Comparison of ENCODE assay signal across 8 cellular contexts in the genomic region with DNA sequence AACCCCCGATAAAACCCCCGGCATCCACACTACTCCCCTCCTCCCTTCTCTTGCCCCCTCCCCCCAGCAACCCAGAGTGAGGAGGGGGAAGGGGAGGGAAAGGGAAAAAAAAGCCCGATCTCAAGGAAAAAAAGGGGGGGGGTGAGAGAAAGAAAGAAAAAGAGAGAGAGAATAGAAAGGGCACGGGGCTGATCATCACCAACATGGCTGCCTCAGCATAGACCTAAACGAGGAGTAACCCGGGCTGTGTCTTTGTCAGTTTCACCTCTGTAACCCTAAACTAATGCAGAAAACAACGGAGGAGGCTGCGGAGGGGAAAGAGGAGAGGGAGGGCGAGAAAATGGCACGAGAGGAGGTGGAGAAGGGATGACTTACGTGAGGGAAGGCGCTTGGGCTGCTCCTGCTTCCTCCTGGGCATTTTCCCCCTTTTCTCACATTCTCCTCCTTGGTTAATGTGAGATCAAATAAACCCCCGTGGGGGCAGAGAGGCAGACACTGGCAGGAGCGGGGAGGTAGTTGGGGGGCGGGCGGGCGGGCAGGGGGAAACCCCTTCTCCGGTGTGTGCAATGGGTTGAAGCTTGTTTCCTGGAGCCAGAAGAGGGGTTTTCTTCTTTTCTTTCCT.
A peak's percentile ranks its signal among the peaks of the same experiment; 100 is the strongest.
DNase-seq lines count a peak whose midpoint lies in the region; ATAC-seq lines count a peak whose summit lies in the region.

No MANE protein-coding gene starts in this region.

- DNase-seq in EL: peak; percentile 39
- DNase-seq in SW480 (ENCODE audit: low spot score): peak; percentile 52
- DNase-seq in astrocyte of the hippocampus (ENCODE audit: low read depth, low spot score): peak; percentile 66
- DNase-seq in SIG-M5 treated with dmso at 0.1 percent for 504 hours (lab: John Stamatoyannopoulos, UW; ENCODE audit: unreplicated experiment): no peak

- H3K9me3 ChIP-seq in iPS-18c (ENCODE audit: control insufficient read depth, insufficient read depth, low read length): no peaks in the 10 kb centered on the region

- peak overlapping the region; percentile 34 to 95 (median 91) for H3K27ac ChIP-seq in skin epidermis

- peak; percentile 22 for ATAC-seq in HG03159 (IDR thresholded peaks at IDR 0.05; ENCODE audit: unreplicated experiment)
- no peak for ATAC-seq in HG03135 (IDR thresholded peaks at IDR 0.05; ENCODE audit: unreplicated experiment)

- H3K4me3 ChIP-seq in iPS-18c (ENCODE audit: insufficient read depth, low read depth, low read length): peak overlapping the region; percentile 65
- peak overlapping the region; percentile 37 to 86 (median 66) for H3K4me3 ChIP-seq in skin epidermis
